Comparison of ENCODE assay signal across 8 cellular contexts in genomic region chr22:19717691-19718254, GRCh38. TPM values are rescaled to one million over a fixed set of nuclear protein-coding genes. Genes with fewer than 3 reads are reported as not detected.
DNase-seq lines count a peak whose midpoint lies in the region; ATAC-seq and TF ChIP-seq lines count a peak whose summit lies in the region.

No MANE protein-coding gene starts in this region.

- peak; percentile 89 to 92 for ATAC-seq in CD4-positive, CD25-positive, alpha-beta regulatory T cell (ENCODE audit: low read depth in 2 of 2)
- ATAC-seq in GM18517 (IDR thresholded peaks at IDR 0.05; ENCODE audit: unreplicated experiment) = no peak

- H3K27ac ChIP-seq in CD4-positive, CD25-positive, alpha-beta regulatory T cell (ENCODE audit: insufficient read depth, low read length, poor library complexity, severe bottlenecking) = no peak overlapping the region
- no peak overlapping the region for H3K27ac ChIP-seq in endodermal cell (ENCODE audit: low read depth, low read length)
- H3K27ac ChIP-seq in mesodermal cell (ENCODE audit: low read depth, low read length, severe bottlenecking) = no peak overlapping the region

- peaks cover 0 to 19% (median 0%) of the 10 kb centered on the region in 4 donors for H3K4me1 Mint-ChIP-seq in CD4-positive, CD25-positive, alpha-beta regulatory T cell
- peaks cover 3% of the 10 kb centered on the region for H3K4me1 Mint-ChIP-seq in endodermal cell

- DNase-seq in CD4-positive, CD25-positive, alpha-beta regulatory T cell = peak; percentile 69 to 86 (median 76)
- DNase-seq in H4 (ENCODE audit: low spot score) (peak; percentile 11), NCI-H774 (lab: John Stamatoyannopoulos, UW) (peak; percentile 54), endodermal cell (peak; percentile 89)
- DNase-seq in activated CD8-positive, alpha-beta memory T cell treated with anti-CD3 and anti-CD28 coated beads, Interleukin-2, amount 50 U/mL, for 1 hour (ENCODE audit: extremely low read depth) = peak; percentile 43
- peak; percentile 44 to 60 for DNase-seq in stimulated activated CD8-positive, alpha-beta memory T cell treated with anti-CD3 and anti-CD28 coated beads, Interleukin-15, amount 100 ng/mL, for 4 hours (ENCODE audit: low read depth in 2 of 2)

- H3K27me3 Mint-ChIP-seq in CD4-positive, CD25-positive, alpha-beta regulatory T cell = peaks cover 41% of the 10 kb centered on the region
- peaks cover 65% of the 10 kb centered on the region for H3K27me3 Mint-ChIP-seq in endodermal cell (ENCODE audit: insufficient read depth)

- peak overlapping the region in 1 of 3 donors; percentile 56 for H3K27ac Mint-ChIP-seq in CD4-positive, CD25-positive, alpha-beta regulatory T cell
- H3K27ac Mint-ChIP-seq in endodermal cell = no peak overlapping the region

- no peaks in the 10 kb centered on the region for H3K36me3 Mint-ChIP-seq in CD4-positive, CD25-positive, alpha-beta regulatory T cell
- peaks cover 12% of the 10 kb centered on the region for H3K36me3 Mint-ChIP-seq in endodermal cell (ENCODE audit: low read depth)

- H3K9me3 ChIP-seq in CD4-positive, CD25-positive, alpha-beta regulatory T cell (ENCODE audit: control insufficient read depth in 2 of 2, low read length in 2 of 2) = no peaks in the 10 kb centered on the region
- H3K9me3 ChIP-seq in endodermal cell (ENCODE audit: control insufficient read depth, low read length) (no peaks in the 10 kb centered on the region), mesodermal cell (ENCODE audit: control insufficient read depth, low read length) (no peaks in the 10 kb centered on the region)

- H3K27me3 ChIP-seq in CD4-positive, CD25-positive, alpha-beta regulatory T cell (ENCODE audit: control insufficient read depth, insufficient read depth, low read length) = peaks cover 6% of the 10 kb centered on the region
- H3K27me3 ChIP-seq in endodermal cell (ENCODE audit: control insufficient read depth, insufficient read depth, low read length, poor library complexity, severe bottlenecking) = peaks cover 87% of the 10 kb centered on the region

- no peaks in the 10 kb centered on the region for H3K36me3 ChIP-seq in CD4-positive, CD25-positive, alpha-beta regulatory T cell (ENCODE audit: control insufficient read depth, insufficient read depth, low read length)
- no peaks in the 10 kb centered on the region for H3K36me3 ChIP-seq in endodermal cell (ENCODE audit: control insufficient read depth, insufficient read depth, low read length)
- H3K36me3 ChIP-seq in mesodermal cell (ENCODE audit: control insufficient read depth, insufficient read depth, low read length) = peaks cover 16% of the 10 kb centered on the region

- no peak overlapping the region for H3K4me3 ChIP-seq in CD4-positive, CD25-positive, alpha-beta regulatory T cell (ENCODE audit: low read depth, low read length)
- H3K4me3 ChIP-seq in endodermal cell (ENCODE audit: low read length) = peak overlapping the region; percentile 58
- peak overlapping the region; percentile 42 for H3K4me3 ChIP-seq in mesodermal cell (ENCODE audit: extremely low read depth, insufficient read depth, low read length, poor library complexity, severe bottlenecking)

- 30 to 41% methylated on average over 14 to 61 of the region's 61 CpGs for WGBS in endodermal cell (ENCODE audit: insufficient coverage in 1 of 2, insufficient read length in 1 of 2), 2 experiments
- WGBS in mesodermal cell (ENCODE audit: insufficient coverage in 2 of 2), 2 experiments = 22 to 33% methylated on average over 50 to 51 of the region's 61 CpGs

- no peaks in the 10 kb centered on the region for H3K9me3 Mint-ChIP-seq in CD4-positive, CD25-positive, alpha-beta regulatory T cell
- no peaks in the 10 kb centered on the region for H3K9me3 Mint-ChIP-seq in endodermal cell

- peaks cover 16% of the 10 kb centered on the region for H3K4me1 ChIP-seq in CD4-positive, CD25-positive, alpha-beta regulatory T cell (ENCODE audit: control insufficient read depth, insufficient read depth, low read length, poor library complexity, severe bottlenecking)
- H3K4me1 ChIP-seq in endodermal cell (ENCODE audit: control insufficient read depth, insufficient read depth, low read length) (no peaks in the 10 kb centered on the region), mesodermal cell (ENCODE audit: control insufficient read depth, insufficient read depth, low read length, poor library complexity, severe bottlenecking) (peaks cover 20% of the 10 kb centered on the region)

- H3K4me3 Mint-ChIP-seq in CD4-positive, CD25-positive, alpha-beta regulatory T cell = peak overlapping the region; percentile 47 to 77 (median 67)
- peak overlapping the region; percentile 45 for H3K4me3 Mint-ChIP-seq in endodermal cell

- no peak overlapping the region for H3K9ac ChIP-seq in endodermal cell (ENCODE audit: extremely low read depth, low read length, poor library complexity, severe bottlenecking)

- TF ChIP-seq CTCF in endodermal cell (conservative IDR thresholded peaks at IDR 0.05) = peak; percentile 98

RNA-seq across cellular contexts. Expression of gene SEPTIN5, which starts 3.5 kb away (rescaled TPM):
- total RNA-seq in CD4-positive, CD25-positive, alpha-beta regulatory T cell = 5.2 TPM
- not detected for polyA plus RNA-seq in CD4-positive, CD25-positive, alpha-beta regulatory T cell
- total RNA-seq in H4 (2014; rRNA removed; shearing (Covaris generic)) = 10.9 and 15.8 TPM in 2 replicates
- total RNA-seq in endodermal cell = 10 to 100 TPM in 1 of 2 donors, 1 to 10 TPM in 1; 9.8 to 20.0 TPM
- polyA plus RNA-seq in endodermal cell (2013, experiment 1 of 2) = 45.2 TPM
- polyA plus RNA-seq in endodermal cell (2013, experiment 2 of 2) = 45.0 TPM
- 19.2 TPM for polyA plus RNA-seq in mesodermal cell (2013, experiment 1 of 2)
- 17.6 TPM for polyA plus RNA-seq in mesodermal cell (2013, experiment 2 of 2)

RNA-seq across cellular contexts. Expression of gene GP1BB, which starts 5.6 kb away (rescaled TPM):
- 6.4 TPM for total RNA-seq in CD4-positive, CD25-positive, alpha-beta regulatory T cell
- not detected for polyA plus RNA-seq in CD4-positive, CD25-positive, alpha-beta regulatory T cell
- total RNA-seq in H4 (2014; rRNA removed; shearing (Covaris generic)) = 0.06 and 1.3 TPM in 2 replicates
- total RNA-seq in endodermal cell = under 1 TPM; 0.48 to 0.62 TPM
- polyA plus RNA-seq in endodermal cell (2013, experiment 1 of 2) = 4.2 TPM
- 5.0 TPM for polyA plus RNA-seq in endodermal cell (2013, experiment 2 of 2)
- 3.2 TPM for polyA plus RNA-seq in mesodermal cell (2013, experiment 1 of 2)
- 2.3 TPM for polyA plus RNA-seq in mesodermal cell (2013, experiment 2 of 2)

RNA-seq across cellular contexts. Expression of gene TBX1, which starts 42.8 kb away (rescaled TPM):
- not detected for total RNA-seq in CD4-positive, CD25-positive, alpha-beta regulatory T cell
- polyA plus RNA-seq in CD4-positive, CD25-positive, alpha-beta regulatory T cell = not detected
- total RNA-seq in H4 (2014; rRNA removed; shearing (Covaris generic)) = not detected in 2 replicates
- total RNA-seq in endodermal cell = 1 to 10 TPM in 1 of 2 donors, not detected in 1; 1.3 TPM
- 0.75 TPM for polyA plus RNA-seq in endodermal cell (2013, experiment 1 of 2)
- polyA plus RNA-seq in endodermal cell (2013, experiment 2 of 2) = 1.2 TPM
- polyA plus RNA-seq in mesodermal cell (2013, experiment 1 of 2) = 0.77 TPM
- 0.56 TPM for polyA plus RNA-seq in mesodermal cell (2013, experiment 2 of 2)

Comparison
In these comparisons a context has a peak if more than half of its experiments do, and no peak if none do; other contexts are left out.
1. DNase-seq: peak in every context shown above with its lines; median percentile 89 in endodermal cell; 76 in CD4-positive, CD25-positive, alpha-beta regulatory T cell; 54 in NCI-H774; 52 in stimulated activated CD8-positive, alpha-beta memory T cell treated with anti-CD3 and anti-CD28 coated beads, Interleukin-15, amount 100 ng/mL, for 4 hours; 43 in activated CD8-positive, alpha-beta memory T cell treated with anti-CD3 and anti-CD28 coated beads, Interleukin-2, amount 50 U/mL, for 1 hour; 11 in H4.